Comparison of ENCODE assay signal across 8 cellular contexts in genomic region chr1:248873409-248873992, GRCh38. TPM values are rescaled to one million over a fixed set of nuclear protein-coding genes. Genes with fewer than 3 reads are reported as not detected.
DNase-seq lines count a peak whose midpoint lies in the region; ATAC-seq, FAIRE-seq and TF ChIP-seq lines count a peak whose summit lies in the region.

No MANE protein-coding gene starts in this region.

- no peaks in the 10 kb centered on the region for H3K36me3 ChIP-seq in A673 (ENCODE audit: insufficient read depth, low read length, poor library complexity, severe bottlenecking)
- H3K36me3 ChIP-seq in WERI-Rb-1, result no peaks in the 10 kb centered on the region
- no peaks in the 10 kb centered on the region for H3K36me3 ChIP-seq in bronchial epithelial cell (ENCODE audit: control insufficient read depth, insufficient read depth, low read length)

- peak; percentile 97 for DNase-seq in A673 (ENCODE audit: low spot score)
- peak; percentile 53 for DNase-seq in NCI-H2196 (lab: John Stamatoyannopoulos, UW; ENCODE audit: unreplicated experiment)
- DNase-seq in WERI-Rb-1, result peak; percentile 98
- DNase-seq in bronchial epithelial cell (ENCODE audit: low read depth), result peak; percentile 90
- peak; percentile 98 for DNase-seq in inferior parietal cortex (ENCODE audit: extremely low spot score)
- DNase-seq in smooth muscle cell of the brain vasculature (ENCODE audit: low read depth, low spot score), result peak; percentile 91

- H3K4me1 ChIP-seq in A673 (ENCODE audit: insufficient read depth, low read length, poor library complexity, severe bottlenecking), result peaks cover 5% of the 10 kb centered on the region

- no peaks in the 10 kb centered on the region for H3K9me3 ChIP-seq in A673 (ENCODE audit: low read depth, low read length, poor library complexity, severe bottlenecking)
- no peaks in the 10 kb centered on the region for H3K9me3 ChIP-seq in WERI-Rb-1 (ENCODE audit: severe bottlenecking)

- POLR2A ChIA-PET in A673 (lab: Charles Lee; ENCODE audit: low non-redundant PET), result no interaction called here

- no TSS peak for BruUV-seq in A673 (replicated peaks; lab: Mats Ljungman, UMichigan)

- no peak for FAIRE-seq in bronchial epithelial cell (lab: Jason Lieb, UNC)

- H3K4me3 ChIP-seq in A673 (ENCODE audit: low read depth, low read length, poor library complexity, severe bottlenecking) (peak overlapping the region; percentile 79), WERI-Rb-1 (ENCODE audit: low read depth, low read length) (peak overlapping the region; percentile 78), bronchial epithelial cell (ENCODE audit: low read depth, low read length) (peak overlapping the region; percentile 60)

- intact Hi-C loops in A673 (cut with micrococcal nuclease; ENCODE audit: unreplicated experiment), result no loop called here

- ATAC-seq in GM18868 (IDR thresholded peaks at IDR 0.05; ENCODE audit: unreplicated experiment), result peak; percentile 75
- peak; percentile 81 for ATAC-seq in HG03135 (IDR thresholded peaks at IDR 0.05; ENCODE audit: unreplicated experiment)

- TF ChIP-seq CTCF in A673 (conservative IDR thresholded peaks at IDR 0.05; ENCODE audit: low read depth, low read length) (no peak), WERI-Rb-1 (IDR thresholded peaks at IDR 0.05; ENCODE audit: low read depth, low read length) (0 out of 2 replicates have a peak, but pooled peaks have one; percentile 4), bronchial epithelial cell (IDR thresholded peaks at IDR 0.05; ENCODE audit: insufficient read depth, low read length, severe bottlenecking) (no peak)

- H3K27me3 ChIP-seq in A673 (replicated peaks; ENCODE audit: insufficient read depth, low read depth, low read length, poor library complexity) (no peaks in the 10 kb centered on the region), WERI-Rb-1 (ENCODE audit: insufficient read depth, low read depth, severe bottlenecking) (no peaks in the 10 kb centered on the region), bronchial epithelial cell (ENCODE audit: control insufficient read depth, insufficient read depth, low read length) (no peaks in the 10 kb centered on the region)

- H3K27ac ChIP-seq in A673 (ENCODE audit: low read depth, low read length, poor library complexity, severe bottlenecking) (peak overlapping the region; percentile 81), WERI-Rb-1 (peak overlapping the region; percentile 87)

- CTCF ChIA-PET in A673 (lab: Charles Lee), result interaction anchor here (0.6 to 1.0 kb wide), 2 partner anchors 33 to 46 kb away, joined by 3 to 7 read pairs; no protein-coding TSS in a partner anchor

RNA-seq across cellular contexts. Expression of gene ZNF692, which starts 14.6 kb away (rescaled TPM):
- 58.6 and 64.5 TPM in 2 replicates for total RNA-seq in A673 (2021)
- total RNA-seq in bronchial epithelial cell, result 19.7 and 22.7 TPM in 2 replicates

RNA-seq across cellular contexts. Expression of gene PGBD2, which starts 32.5 kb away (rescaled TPM):
- total RNA-seq in A673 (2021) (5.0 and 5.7 TPM in 2 replicates), bronchial epithelial cell (5.9 and 7.4 TPM in 2 replicates)

RNA-seq across cellular contexts. Expression of gene ZNF672, which starts 35.5 kb away (rescaled TPM):
- total RNA-seq in A673 (2021) (21.6 and 24.0 TPM in 2 replicates), bronchial epithelial cell (15.3 and 18.8 TPM in 2 replicates)

RNA-seq across cellular contexts. Expression of gene SH3BP5L, which starts 47.8 kb away (rescaled TPM):
- 26.7 and 28.6 TPM in 2 replicates for total RNA-seq in A673 (2021)
- 17.1 and 20.9 TPM in 2 replicates for total RNA-seq in bronchial epithelial cell

Comparison
In these comparisons a context has a peak if more than half of its experiments do, and no peak if none do; other contexts are left out.
1. Peak in every context shown above with its lines: DNase-seq, ATAC-seq, H3K4me3 ChIP-seq and H3K27ac ChIP-seq.